31 cellular contexts compared by ENCODE assay signal in genomic region chr10:34161948-34162347, GRCh38.
"Had no signal": no experiment of that assay in that cellular context is flagged by ENCODE, and none has a peak within 500 bp of the region (broad histone marks: within the 10 kb centered on the region; RNA-seq: fewer than 3 reads in every experiment).

No MANE protein-coding gene starts in this region.

- DNase-seq: activated CD4-positive, alpha-beta T cell treated with anti-CD3 and anti-CD28 coated beads for 48 hours; activated CD4-positive, alpha-beta T cell treated with anti-CD3 and anti-CD28 coated beads, Interleukin-2, amount 50 U/mL, for 1 hour; activated CD4-positive, alpha-beta T cell treated with anti-CD3 and anti-CD28 coated beads, Interleukin-2, amount 50 U/mL, for 48 hours; activated CD8-positive, alpha-beta memory T cell treated with anti-CD3 and anti-CD28 coated beads for 24 hours; activated CD8-positive, alpha-beta T cell treated with anti-CD3 and anti-CD28 coated beads for 36 hours; activated effector memory CD4-positive, alpha-beta T cell treated with Interleukin-2 at 50 U/mL for 16 hours; activated gamma-delta T cell treated with Interleukin-2 at 50 U/mL for 16 hours; activated naive CD4-positive, alpha-beta T cell treated with anti-CD3 and anti-CD28 coated beads, Interleukin-2, amount 50 U/mL, for 16 hours; activated naive CD4-positive, alpha-beta T cell treated with Interleukin-2 at 50 U/mL for 16 hours; activated naive CD8-positive, alpha-beta T cell treated with anti-CD3 and anti-CD28 coated beads, Interleukin-2, amount 50 U/mL, for 24 hours; activated T-cell treated with anti-CD3 and anti-CD28 coated beads, Interleukin-2, amount 50 U/mL, for 4 hours; adrenal gland; amygdala; aorta; body of pancreas; caudate nucleus; effector CD8-positive, alpha-beta T cell; foreskin fibroblast; heart left ventricle; hypothalamus; T-helper 2 cell had no signal

- H3K9me3 ChIP-seq: adrenal gland, body of pancreas, heart left ventricle had no signal

- FAIRE-seq: colon, endometrium, endothelial cell of umbilical vein, frontal cortex, TTC549 had no signal

- H3K27ac ChIP-seq: adrenal gland, body of pancreas, epithelial cell of prostate, heart left ventricle, VCaP had no signal

- ATAC-seq: activated CD8-positive, alpha-beta T cell treated with anti-CD3 and anti-CD28 coated beads for 36 hours; activated naive CD8-positive, alpha-beta T cell treated with anti-CD3 and anti-CD28 coated beads, Interleukin-2, amount 50 U/mL, for 24 hours; activated T-cell treated with anti-CD3 and anti-CD28 coated beads, Interleukin-2, amount 50 U/mL, for 4 hours; activated T-helper 17 cell treated with anti-CD3 and anti-CD28 coated beads, Interleukin-2, amount 50 U/mL, for 72 hours; body of pancreas; esophagus mucosa; heart left ventricle; WTC11 had no signal

- H3K4me1 ChIP-seq: adrenal gland, body of pancreas had no signal

- H3K4me3 ChIP-seq: adrenal gland, body of pancreas, heart left ventricle had no signal

- H3K27me3 ChIP-seq: adrenal gland, body of pancreas, heart left ventricle had no signal

- H3K36me3 ChIP-seq: adrenal gland, heart left ventricle had no signal
